ENCODE assay signal across 14 cellular contexts in the genomic region with DNA sequence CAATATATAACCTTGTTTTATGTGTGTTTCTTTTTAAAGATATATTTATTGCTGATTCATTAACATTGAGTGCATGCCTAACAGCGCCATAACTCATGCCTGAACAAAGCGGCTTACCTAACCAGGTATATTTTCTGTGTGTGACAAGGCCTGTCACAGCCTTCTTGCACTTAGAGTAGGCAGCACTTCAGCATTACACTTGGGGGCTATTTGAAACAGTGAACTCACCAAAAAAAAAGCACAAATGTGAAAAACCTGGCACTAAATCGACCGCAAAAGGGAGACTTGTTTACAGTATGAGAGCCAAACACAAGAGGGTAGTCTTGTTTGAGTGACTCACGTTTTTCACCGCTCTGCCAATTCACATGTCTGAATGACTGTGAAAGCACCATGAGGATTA.
DNase-seq lines count a peak whose midpoint lies in the region; FAIRE-seq and TF ChIP-seq lines count a peak whose summit lies in the region.
"Had no signal": no experiment of that assay in that cellular context is flagged by ENCODE, and none has a peak within 500 bp of the region (broad histone marks: within the 10 kb centered on the region; RNA-seq: fewer than 3 reads in every experiment).

No MANE protein-coding gene starts in this region.

- H3K9me3 ChIP-seq in osteoblast (ENCODE audit: low read depth, low read length) (no peaks in the 10 kb centered on the region), smooth muscle cell (replicated peaks; ENCODE audit: low read depth) (no peaks in the 10 kb centered on the region), HAP-1 (no peaks in the 10 kb centered on the region)

- no peak overlapping the region for H3K4me2 ChIP-seq in osteoblast (ENCODE audit: insufficient read depth, low read length)
- H3K4me2 ChIP-seq in smooth muscle cell = no peak overlapping the region

- H3K27me3 ChIP-seq in osteoblast (ENCODE audit: insufficient read depth, low read length) = no peaks in the 10 kb centered on the region
- H3K27me3 ChIP-seq in smooth muscle cell (ENCODE audit: low read depth) = no peaks in the 10 kb centered on the region
- no peaks in the 10 kb centered on the region for H3K27me3 ChIP-seq in HAP-1 (ENCODE audit: low read depth)

- in situ Hi-C loops in HAP-1 (cut with MboI; ENCODE audit: low sequenced_read_pairs) = no loop called here

- H3K4me1 ChIP-seq in osteoblast (ENCODE audit: insufficient read depth, low read length) (peaks cover 12% of the 10 kb centered on the region), smooth muscle cell (ENCODE audit: low read depth) (peaks cover 41% of the 10 kb centered on the region), HAP-1 (peaks cover 3% of the 10 kb centered on the region)

- H3K4me3 ChIP-seq in epithelial cell of proximal tubule (ENCODE audit: low read depth, low read length) = no peak overlapping the region
- H3K4me3 ChIP-seq in osteoblast (ENCODE audit: insufficient read depth, low read length) = no peak overlapping the region
- H3K4me3 ChIP-seq in smooth muscle cell = no peak overlapping the region
- no peak overlapping the region for H3K4me3 ChIP-seq in HAP-1

- H3K36me3 ChIP-seq in osteoblast (ENCODE audit: insufficient read depth, low read length) (no peaks in the 10 kb centered on the region), smooth muscle cell (ENCODE audit: low read depth) (no peaks in the 10 kb centered on the region), HAP-1 (replicated peaks) (no peaks in the 10 kb centered on the region)

- peak; percentile 75 for DNase-seq in ELR (ENCODE audit: low read depth)
- DNase-seq in NCI-H446 treated with DMSO at 0.1 percent for 48 hours (lab: John Stamatoyannopoulos, UW) = peak; percentile 30
- peak; percentile 59 for DNase-seq in epithelial cell of proximal tubule (ENCODE audit: low read depth)
- DNase-seq in osteoblast (ENCODE audit: insufficient read length, low spot score, missing footprints) = peak; percentile 30
- no peak for DNase-seq in smooth muscle cell (lab: John Stamatoyannopoulos, UW; ENCODE audit: unreplicated experiment)
- no peak for DNase-seq in UCSD-AML1 (lab: John Stamatoyannopoulos, UW; ENCODE audit: unreplicated experiment)
- no peak for DNase-seq in HAP-1 (ENCODE audit: low spot score in 2 of 2)
- DNase-seq in GM19239 (ENCODE audit: insufficient read length, low spot score) = no peak
- DNase-seq: activated CD4-positive, alpha-beta T cell treated with anti-CD3 and anti-CD28 coated beads, Interleukin-2, amount 50 U/mL, for 48 hours; Calu3; effector CD8-positive, alpha-beta T cell; NCI-H2227 treated with DMSO at 0.1 percent for 48 hours; SW 1271 had no signal

- no peak overlapping the region for H3K9ac ChIP-seq in smooth muscle cell (ENCODE audit: low read depth)

- H4K20me1 ChIP-seq in osteoblast (ENCODE audit: insufficient read depth, low read length) (no peaks in the 10 kb centered on the region), smooth muscle cell (ENCODE audit: low read depth) (no peaks in the 10 kb centered on the region)

- H2AFZ ChIP-seq in osteoblast (ENCODE audit: low read length) (no peak overlapping the region), smooth muscle cell (ENCODE audit: low read depth) (no peak overlapping the region)

- TF ChIP-seq CTCF in epithelial cell of proximal tubule (conservative IDR thresholded peaks at IDR 0.05; ENCODE audit: low read depth, low read length) = no peak
- TF ChIP-seq CTCF in osteoblast (IDR thresholded peaks at IDR 0.05; ENCODE audit: extremely low read depth, low read depth, low read length) = no peak
- TF ChIP-seq CTCF in smooth muscle cell (IDR thresholded peaks at IDR 0.05; ENCODE audit: borderline replicate concordance, insufficient read depth, poor library complexity, severe bottlenecking) = no peak

- WGBS in smooth muscle cell (ENCODE audit: low lambda C conversion rate) = 74% methylated on average over 6 of the region's 6 CpGs

- no peaks in the 10 kb centered on the region for H3F3A ChIP-seq in smooth muscle cell (ENCODE audit: low read depth)

- no peaks in the 10 kb centered on the region for H3K79me2 ChIP-seq in osteoblast (ENCODE audit: insufficient read depth, low read length)
- H3K79me2 ChIP-seq in smooth muscle cell (ENCODE audit: low read depth) = peaks cover 26% of the 10 kb centered on the region

- FAIRE-seq in GM19239 (lab: Jason Lieb, UNC) = no peak
- FAIRE-seq: islet of Langerhans had no signal

- H3K27ac ChIP-seq in osteoblast (ENCODE audit: low read depth, low read length) = no peak overlapping the region
- no peak overlapping the region for H3K27ac ChIP-seq in smooth muscle cell (ENCODE audit: low read depth)

Comparison
In these comparisons a context has a peak if more than half of its experiments do, and no peak if none do; other contexts are left out.
1. DNase-seq: peak in ELR (single experiment), NCI-H446 treated with DMSO at 0.1 percent for 48 hours (single experiment), epithelial cell of proximal tubule (single experiment) and osteoblast (single experiment); none in smooth muscle cell (single experiment), UCSD-AML1 (single experiment), HAP-1 (0 of 2) and GM19239 (single experiment).